ENCODE assay signal across 15 cellular contexts in genomic region chr15:63221346-63221745, GRCh38. TPM values are rescaled to one million over a fixed set of nuclear protein-coding genes. Genes with fewer than 3 reads are reported as not detected.
DNase-seq lines count a peak whose midpoint lies in the region; ATAC-seq, FAIRE-seq and TF ChIP-seq lines count a peak whose summit lies in the region.
"Had no signal": no experiment of that assay in that cellular context is flagged by ENCODE, and none has a peak within 500 bp of the region (broad histone marks: within the 10 kb centered on the region; RNA-seq: fewer than 3 reads in every experiment).

No MANE protein-coding gene starts in this region.

- H3K4me2 ChIP-seq in HepG2 (ENCODE audit: low read depth, low read length) (no peak overlapping the region), fibroblast of lung (ENCODE audit: extremely low read depth, insufficient read depth, low read length) (peak overlapping the region; percentile 62)

- H3K9ac ChIP-seq in liver (ENCODE audit: low read depth in 1 of 2, low read length in 2 of 2) (no peak overlapping the region), HepG2 (ENCODE audit: insufficient read depth, low read depth, low read length) (no peak overlapping the region), fibroblast of lung (ENCODE audit: insufficient read depth, low read length) (no peak overlapping the region)

- TF ChIP-seq RAD21 in liver (IDR thresholded peaks at IDR 0.05), result peak in 1 of 2 donors; percentile 25
- no peak for TF ChIP-seq RAD21 in HepG2 (CRISPR knock-in tag; IDR thresholded peaks at IDR 0.05)

- CTCF ChIA-PET in HepG2 (lab: Yijun Ruan, JAX; ENCODE audit: low intra/inter-chr PET ratio, low total read pairs), result no interaction called here

- H2AFZ ChIP-seq in HepG2 (ENCODE audit: low read length) (no peak overlapping the region), fibroblast of lung (ENCODE audit: low read length) (no peak overlapping the region)

- WGBS in liver, result 56% methylated on average over 3 of the region's 3 CpGs
- WGBS in HepG2 (ENCODE audit: low lambda C conversion rate), result 74% methylated on average over 3 of the region's 3 CpGs
- WGBS in aorta, 2 donors, result 53 to 58% methylated on average over 3 of the region's 3 CpGs

- in situ Hi-C loops in HepG2 (cut with HindIII; ENCODE audit: extremely low pct_ligation_motif_present, low pct_unique_long_range_greater_than_20kb), result no loop called here

- FAIRE-seq in HepG2 (lab: Jason Lieb, UNC), result no peak

- H3K4me1 ChIP-seq in liver (ENCODE audit: control insufficient read depth in 4 of 4, insufficient read depth in 4 of 4, low read length in 3 of 4) (peaks cover 0 to 10% (median 6%) of the 10 kb centered on the region in 4 donors), HepG2 (ENCODE audit: insufficient read depth, low read length) (peaks cover 4% of the 10 kb centered on the region; the same call in 1 of the 2 replicates), fibroblast of lung (ENCODE audit: control insufficient read depth, extremely low read depth, insufficient read depth, low read length) (peaks cover 14% of the 10 kb centered on the region), muscle layer of duodenum (ENCODE audit: control insufficient read depth in 1 of 2, insufficient read depth in 2 of 2, low read length in 2 of 2) (peaks cover 13 to 16% of the 10 kb centered on the region in 2 donors), aorta (ENCODE audit: control insufficient read depth in 1 of 2, insufficient read depth in 2 of 2, low read length in 2 of 2) (peaks cover 0 to 12% of the 10 kb centered on the region in 2 donors)

- H3K27ac ChIP-seq in liver (ENCODE audit: low read depth in 1 of 2, low read length in 2 of 2) (peak overlapping the region in 1 of 2 donors; percentile 9), HepG2 (ENCODE audit: extremely low read length, insufficient read depth, low read length) (no peak overlapping the region), fibroblast of lung (ENCODE audit: insufficient read depth, low read length) (peak overlapping the region; percentile 32), muscle layer of duodenum (ENCODE audit: low read length) (peak overlapping the region; percentile 28), aorta (ENCODE audit: low read depth in 1 of 2, low read length in 2 of 2) (no peak overlapping the region)
- H3K27ac ChIP-seq: HL-60, ovary, VCaP had no signal

- H3K9me3 ChIP-seq in liver (ENCODE audit: control insufficient read depth in 4 of 4, low read length in 3 of 4) (no peaks in the 10 kb centered on the region), HepG2 (ENCODE audit: low read length) (no peaks in the 10 kb centered on the region), fibroblast of lung (ENCODE audit: control insufficient read depth, insufficient read depth, low read depth, low read length) (no peaks in the 10 kb centered on the region), muscle layer of duodenum (ENCODE audit: control insufficient read depth in 1 of 2, low read length in 2 of 2) (no peaks in the 10 kb centered on the region), aorta (ENCODE audit: control insufficient read depth, low read length) (no peaks in the 10 kb centered on the region)
- H3K9me3 ChIP-seq: ovary had no signal

- TF ChIP-seq POLR2A in HepG2 (IDR thresholded peaks at IDR 0.05; ENCODE audit: insufficient read depth in 1 of 2, low read depth in 2 of 2, low read length in 2 of 2), result no peak

- no peaks in the 10 kb centered on the region for H3K27me3 ChIP-seq in liver (ENCODE audit: control insufficient read depth in 4 of 4, insufficient read depth in 4 of 4, low read length in 3 of 4)
- no peaks in the 10 kb centered on the region; a peak in 1 of 5 replicates for H3K27me3 ChIP-seq in HepG2 (ENCODE audit: control insufficient read depth in 1 of 2, insufficient read depth in 2 of 2, low read length in 2 of 2)
- H3K27me3 ChIP-seq in fibroblast of lung (ENCODE audit: control insufficient read depth, insufficient read depth, low read length), result no peaks in the 10 kb centered on the region
- no peaks in the 10 kb centered on the region for H3K27me3 ChIP-seq in muscle layer of duodenum (ENCODE audit: low read depth, low read length)
- no peaks in the 10 kb centered on the region for H3K27me3 ChIP-seq in aorta (ENCODE audit: control insufficient read depth in 1 of 2, insufficient read depth in 2 of 2, low read length in 1 of 2)
- H3K27me3 ChIP-seq: ovary had no signal

- no peak for TF ChIP-seq EP300 in HepG2 (IDR thresholded peaks at IDR 0.05; ENCODE audit: low read depth in 2 of 2, low read length in 2 of 2)
- TF ChIP-seq EP300 in HepG2 (CRISPR knock-in tag; IDR thresholded peaks at IDR 0.05; ENCODE audit: borderline replicate concordance), result no peak

- intact Hi-C loops in HepG2 (cut with micrococcal nuclease; ENCODE audit: unreplicated experiment) (no loop called here), aorta (cut with DNase I) (no loop called here)

- H4K20me1 ChIP-seq in HepG2 (ENCODE audit: insufficient read depth, low read length), result no peaks in the 10 kb centered on the region
- no peaks in the 10 kb centered on the region for H4K20me1 ChIP-seq in fibroblast of lung (ENCODE audit: control insufficient read depth, extremely low read depth, insufficient read depth, low read length)

- H3K79me2 ChIP-seq in HepG2 (ENCODE audit: insufficient read depth, low read length) (no peaks in the 10 kb centered on the region), fibroblast of lung (ENCODE audit: control insufficient read depth, insufficient read depth, low read length) (peaks cover 14% of the 10 kb centered on the region)

- H3K4me3 ChIP-seq in liver (ENCODE audit: low read depth in 1 of 3, low read length in 3 of 3), result no peak overlapping the region
- H3K4me3 ChIP-seq in HepG2 (replicated peaks in 1 of 3; ENCODE audit: insufficient read depth in 1 of 3, low read depth in 2 of 3, low read length in 3 of 3), result no peak overlapping the region
- peak overlapping the region in 1 of 4 experiments; percentile 8 for H3K4me3 ChIP-seq in fibroblast of lung (replicated peaks in 1 of 4; ENCODE audit: control extremely low read depth in 1 of 4, insufficient read depth in 1 of 4, low read depth in 3 of 4, low read length in 4 of 4)
- no peak overlapping the region for H3K4me3 ChIP-seq in muscle layer of duodenum (ENCODE audit: low read depth in 1 of 2, low read length in 2 of 2)
- no peak overlapping the region for H3K4me3 ChIP-seq in aorta (ENCODE audit: low read length in 2 of 2)
- H3K4me3 ChIP-seq: ovary had no signal

- BruUV-seq in HepG2 (replicated peaks; lab: Mats Ljungman, UMichigan), result no TSS peak

- H3K36me3 ChIP-seq in liver (ENCODE audit: control insufficient read depth in 4 of 4, insufficient read depth in 3 of 4, low read depth in 1 of 4, low read length in 3 of 4) (no peaks in the 10 kb centered on the region), HepG2 (replicated peaks in 1 of 2; ENCODE audit: control insufficient read depth in 1 of 2, insufficient read depth in 2 of 2, low read length in 2 of 2) (no peaks in the 10 kb centered on the region), fibroblast of lung (ENCODE audit: control insufficient read depth, insufficient read depth, low read length) (no peaks in the 10 kb centered on the region), muscle layer of duodenum (ENCODE audit: control insufficient read depth in 1 of 2, insufficient read depth in 2 of 2, low read length in 2 of 2) (no peaks in the 10 kb centered on the region), aorta (ENCODE audit: control insufficient read depth in 1 of 2, insufficient read depth in 2 of 2, low read length in 1 of 2) (no peaks in the 10 kb centered on the region)
- H3K36me3 ChIP-seq: ovary had no signal

- no peak for TF ChIP-seq CTCF in liver (IDR thresholded peaks at IDR 0.05; ENCODE audit: low read depth, low read length, missing input control)
- TF ChIP-seq CTCF in HepG2 (CRISPR knock-in tag; IDR thresholded peaks at IDR 0.05), result no peak
- no peak for TF ChIP-seq CTCF in fibroblast of lung (conservative IDR thresholded peaks at IDR 0.05 in 1 of 2, IDR thresholded peaks at IDR 0.05 in 1 of 2; ENCODE audit: low read depth in 1 of 2, low read length in 2 of 2)

- POLR2A ChIA-PET in HepG2 (lab: Yijun Ruan, JAX), result no interaction called here

- DNase-seq in HepG2 (ENCODE audit: low spot score) (no peak), fibroblast of lung (ENCODE audit: low read depth in 2 of 2) (peak; percentile 48 to 65), aorta (peak in 1 of 2 donors; percentile 50), NCI-H524 treated with DMSO at 0.1 percent for 48 hours (lab: John Stamatoyannopoulos, UW) (no peak)
- DNase-seq: ACHN, activated T-cell treated with anti-CD3 and anti-CD28 coated beads for 4 hours, DMS79 treated with DMSO at 0.1 percent for 48 hours, substantia nigra had no signal

- ATAC-seq in HepG2, result no peak
- peak; percentile 64 for ATAC-seq in aorta (ENCODE audit: low FRiP score)
- no peak for ATAC-seq in GM19455 (IDR thresholded peaks at IDR 0.05; ENCODE audit: unreplicated experiment)
- no peak for ATAC-seq in GM18502 (IDR thresholded peaks at IDR 0.05; ENCODE audit: poor library complexity, unreplicated experiment)

RNA-seq across cellular contexts. Expression of gene RAB8B, which starts 31.9 kb away (rescaled TPM):
- total RNA-seq in liver (10 to 100 TPM in 1 of 2 donors, 1 to 10 TPM in 1; 9.9 to 26.5 TPM), HepG2 (2016; rRNA removed; fragmentation: Illumina TruSeq; extraction: Trizol) (14.2 and 20.4 TPM in 2 replicates), fibroblast of lung (111 and 184 TPM in 2 replicates), aorta (10 to 100 TPM; 40.6 to 47.9 TPM)
- polyA plus RNA-seq in liver (1 to 10 TPM; 3.8 to 5.2 TPM), HepG2 (2011; rRNA removed) (4.7 and 6.8 TPM in 2 replicates), fibroblast of lung (107 and 112 TPM in 2 replicates), aorta (10 to 100 TPM; 14.8 to 18.7 TPM)
- 0.79 and 1.7 TPM in 2 replicates for total RNA-seq in HepG2 (2016; cell fraction: cytosol; rRNA removed; fragmentation: Illumina TruSeq; extraction: Trizol; ENCODE audit: low read depth)
- 14.3 and 23.1 TPM in 2 replicates for total RNA-seq in HepG2 (2016; cell fraction: insoluble cytoplasmic fraction; rRNA removed; fragmentation: Illumina TruSeq; extraction: Trizol)
- total RNA-seq in HepG2 (2016; cell fraction: membrane; rRNA removed; fragmentation: Illumina TruSeq; extraction: Trizol), result 4.1 and 5.5 TPM in 2 replicates
- 7.3 and 8.0 TPM in 2 replicates for total RNA-seq in HepG2 (2016; cell fraction: nucleus; rRNA removed; fragmentation: Illumina TruSeq; extraction: Trizol)
- 2.3 and 3.5 TPM in 2 replicates for polyA plus RNA-seq in HepG2 (2011; cell fraction: cytosol; rRNA removed)
- 3.0 TPM in 2 replicates for polyA plus RNA-seq in HepG2 (2011; cell fraction: nucleus; rRNA removed)
- 5.3 and 8.5 TPM in 2 replicates for polyA plus RNA-seq in HepG2 (2012)
- 1.4 and 1.5 TPM in 2 replicates for polyA plus RNA-seq in HepG2 (2016; cell fraction: cytosol; fragmentation: Illumina TruSeq; extraction: Trizol; ENCODE audit: low read depth)
- 11.3 and 13.5 TPM in 2 replicates for polyA plus RNA-seq in HepG2 (2016; cell fraction: insoluble cytoplasmic fraction; fragmentation: Illumina TruSeq; extraction: Trizol; ENCODE audit: low read depth)
- 2.8 and 2.9 TPM in 2 replicates for polyA plus RNA-seq in HepG2 (2016; cell fraction: membrane; fragmentation: Illumina TruSeq; extraction: Trizol; ENCODE audit: low read depth)
- 7.1 and 7.6 TPM in 2 replicates for polyA plus RNA-seq in HepG2 (2016; cell fraction: nucleus; fragmentation: Illumina TruSeq; extraction: Trizol; ENCODE audit: insufficient read depth, low read depth)
- 4.8 and 5.9 TPM in 2 replicates for polyA minus RNA-seq in HepG2 (2011; rRNA and poly(A)+ RNA removed; ENCODE audit: low replicate concordance)
- 22.2 and 22.6 TPM in 2 replicates for polyA minus RNA-seq in HepG2 (2011; cell fraction: cytosol; rRNA and poly(A)+ RNA removed)
- 5.2 and 8.2 TPM in 2 replicates for polyA minus RNA-seq in HepG2 (2011; cell fraction: nucleus; rRNA and poly(A)+ RNA removed)
- polyA plus RNA-seq in fibroblast of lung (2012), result 52.4 and 57.7 TPM in 2 replicates
- polyA minus RNA-seq in fibroblast of lung (ENCODE audit: low replicate concordance), result 12.1 and 16.7 TPM in 2 replicates

RNA-seq across cellular contexts. Expression of gene APH1B, which starts 56.1 kb away (rescaled TPM):
- total RNA-seq in liver (10 to 100 TPM in 1 of 2 donors, 1 to 10 TPM in 1; 2.5 to 10.6 TPM), HepG2 (2016; rRNA removed; fragmentation: Illumina TruSeq; extraction: Trizol) (0.67 and 1.00 TPM in 2 replicates), fibroblast of lung (15.4 and 32.2 TPM in 2 replicates), aorta (10 to 100 TPM; 24.1 to 28.4 TPM)
- polyA plus RNA-seq in liver (1 to 10 TPM; 2.0 to 6.7 TPM), HepG2 (2011; rRNA removed) (0.45 and 0.72 TPM in 2 replicates), fibroblast of lung (21.9 and 23.5 TPM in 2 replicates), aorta (10 to 100 TPM in 1 of 2 donors, 1 to 10 TPM in 1; 3.0 to 13.4 TPM)
- 0.61 and 0.62 TPM in 2 replicates for total RNA-seq in HepG2 (2016; cell fraction: cytosol; rRNA removed; fragmentation: Illumina TruSeq; extraction: Trizol; ENCODE audit: low read depth)
- total RNA-seq in HepG2 (2016; cell fraction: insoluble cytoplasmic fraction; rRNA removed; fragmentation: Illumina TruSeq; extraction: Trizol), result 0.58 and 2.0 TPM in 2 replicates
- total RNA-seq in HepG2 (2016; cell fraction: membrane; rRNA removed; fragmentation: Illumina TruSeq; extraction: Trizol), result 0.21 and 0.59 TPM in 2 replicates
- total RNA-seq in HepG2 (2016; cell fraction: nucleus; rRNA removed; fragmentation: Illumina TruSeq; extraction: Trizol), result 1.5 and 2.3 TPM in 2 replicates
- 0.43 and 0.46 TPM in 2 replicates for polyA plus RNA-seq in HepG2 (2011; cell fraction: cytosol; rRNA removed)
- polyA plus RNA-seq in HepG2 (2011; cell fraction: nucleus; rRNA removed), result 0.97 and 1.0 TPM in 2 replicates
- 1.4 and 2.6 TPM in 2 replicates for polyA plus RNA-seq in HepG2 (2012)
- 0.47 and 0.48 TPM in 2 replicates for polyA plus RNA-seq in HepG2 (2016; cell fraction: cytosol; fragmentation: Illumina TruSeq; extraction: Trizol; ENCODE audit: low read depth)
- polyA plus RNA-seq in HepG2 (2016; cell fraction: insoluble cytoplasmic fraction; fragmentation: Illumina TruSeq; extraction: Trizol; ENCODE audit: low read depth), result 0.56 and 0.86 TPM in 2 replicates
- polyA plus RNA-seq in HepG2 (2016; cell fraction: membrane; fragmentation: Illumina TruSeq; extraction: Trizol; ENCODE audit: low read depth), result 0.24 and 0.55 TPM in 2 replicates
- 3.0 and 3.3 TPM in 2 replicates for polyA plus RNA-seq in HepG2 (2016; cell fraction: nucleus; fragmentation: Illumina TruSeq; extraction: Trizol; ENCODE audit: insufficient read depth, low read depth)
- polyA minus RNA-seq in HepG2 (2011; rRNA and poly(A)+ RNA removed; ENCODE audit: low replicate concordance), result 0.23 and 0.82 TPM in 2 replicates
- polyA minus RNA-seq in HepG2 (2011; cell fraction: cytosol; rRNA and poly(A)+ RNA removed), result 0.89 and 1.3 TPM in 2 replicates
- 2.3 and 4.4 TPM in 2 replicates for polyA minus RNA-seq in HepG2 (2011; cell fraction: nucleus; rRNA and poly(A)+ RNA removed)
- polyA plus RNA-seq in fibroblast of lung (2012), result 16.5 and 16.6 TPM in 2 replicates
- 12.1 and 23.2 TPM in 2 replicates for polyA minus RNA-seq in fibroblast of lung (ENCODE audit: low replicate concordance)

Comparison
In these comparisons a context has a peak if more than half of its experiments do, and no peak if none do; other contexts are left out.
1. H3K27ac ChIP-seq: peak in fibroblast of lung (single experiment) and muscle layer of duodenum (single experiment); none in HepG2 (single experiment) and aorta (0 of 2).
2. DNase-seq: peak in fibroblast of lung (2 of 2); none in HepG2 (single experiment) and NCI-H524 treated with DMSO at 0.1 percent for 48 hours (single experiment).